ENCODE assay signal across 5 cellular contexts in genomic region chr10:74014574-74014973, GRCh38. TPM values are rescaled to one million over a fixed set of nuclear protein-coding genes. Genes with fewer than 3 reads are reported as not detected.
DNase-seq lines count a peak whose midpoint lies in the region; TF ChIP-seq lines count a peak whose summit lies in the region.
"Not testable (repeated sequence)": the region's sequence is repeated elsewhere in the genome, so short reads cannot be mapped to it uniquely, and the experiment has no call there.

No MANE protein-coding gene starts in this region.

- TF ChIP-seq EP300 in sigmoid colon (IDR thresholded peaks at IDR 0.05): not testable (repeated sequence)

- H3K4me1 Mint-ChIP-seq in chondrocyte (ENCODE audit: low read depth): peaks cover 78% of the 10 kb centered on the region
- peaks cover 75% of the 10 kb centered on the region for H3K4me1 Mint-ChIP-seq in osteocyte (ENCODE audit: unreplicated experiment)

- peaks cover 44 to 84% (median 72%) of the 10 kb centered on the region in 10 experiments for H3K4me1 ChIP-seq in BLaER1 treated with 17β-estradiol and CSF1 and Interleukin-3, amounts not matched to agents 10 nM and 100 nM
- H3K4me1 ChIP-seq in Karpas-422 (ENCODE audit: low read length): peaks cover 53% of the 10 kb centered on the region
- peaks cover 0 to 83% (median 70%) of the 10 kb centered on the region in 4 donors for H3K4me1 ChIP-seq in sigmoid colon

- H3K27me3 ChIP-seq in BLaER1 treated with 17β-estradiol and CSF1 and Interleukin-3, amounts not matched to agents 10 nM and 100 nM; Karpas-422 (ENCODE audit: low read length); sigmoid colon: not testable (repeated sequence)

- not testable (repeated sequence) for H3K9me3 Mint-ChIP-seq in chondrocyte (ENCODE audit: low read depth); osteocyte (ENCODE audit: unreplicated experiment)

- not testable (repeated sequence) for H3K9me3 ChIP-seq in BLaER1 treated with 17β-estradiol and CSF1 and Interleukin-3, amounts not matched to agents 10 nM and 100 nM (replicated peaks in 1 of 11); Karpas-422 (ENCODE audit: low read length); sigmoid colon

- H3K79me2 ChIP-seq in Karpas-422 (ENCODE audit: low read length): peaks cover 88% of the 10 kb centered on the region

- H3K27ac Mint-ChIP-seq in chondrocyte (ENCODE audit: unreplicated experiment) (peak overlapping the region; percentile 79), osteocyte (ENCODE audit: unreplicated experiment) (peak overlapping the region; percentile 64)

- not testable (repeated sequence) for H3K36me3 Mint-ChIP-seq in chondrocyte (ENCODE audit: low read depth)
- H3K36me3 Mint-ChIP-seq in osteocyte (ENCODE audit: unreplicated experiment): peaks cover 12% of the 10 kb centered on the region

- intact Hi-C loops in sigmoid colon (cut with DNase I): not testable (repeated sequence)

- WGBS in sigmoid colon, 2 donors: 95% methylated on average over 3 of the region's 3 CpGs

- not testable (repeated sequence) for H3K9me2 ChIP-seq in Karpas-422 (replicated peaks; ENCODE audit: insufficient read depth, low read length)

- peaks cover 0 to 48% (median 24%) of the 10 kb centered on the region in 11 experiments; a peak in 16 of 22 replicates for H3K36me3 ChIP-seq in BLaER1 treated with 17β-estradiol and CSF1 and Interleukin-3, amounts not matched to agents 10 nM and 100 nM
- not testable (repeated sequence) for H3K36me3 ChIP-seq in Karpas-422 (ENCODE audit: insufficient read depth, low read length); sigmoid colon

- peak overlapping the region in 10 of 11 experiments; percentile 6 to 98 (median 92); a peak in 16 of 22 replicates for H3K4me2 ChIP-seq in BLaER1 treated with 17β-estradiol and CSF1 and Interleukin-3, amounts not matched to agents 10 nM and 100 nM
- H3K4me2 ChIP-seq in Karpas-422 (ENCODE audit: low read depth, low read length, poor library complexity, severe bottlenecking): not testable (repeated sequence)

- 0 out of 22 replicates have a peak overlapping the region, but pooled peaks of 1 of the 11 experiments have one; percentile 11 for H3K9ac ChIP-seq in BLaER1 treated with 17β-estradiol and CSF1 and Interleukin-3, amounts not matched to agents 10 nM and 100 nM
- not testable (repeated sequence) for H3K9ac ChIP-seq in Karpas-422 (ENCODE audit: low read length)

- not testable (repeated sequence) for TF ChIP-seq CTCF in chondrocyte (IDR thresholded peaks at IDR 0.05); osteocyte (IDR thresholded peaks at IDR 0.05); sigmoid colon (IDR thresholded peaks at IDR 0.05)

- not testable (repeated sequence) for H3K27me3 Mint-ChIP-seq in chondrocyte (ENCODE audit: low read depth); osteocyte (ENCODE audit: unreplicated experiment)

- not testable (repeated sequence) for DNase-seq in Karpas-422; chondrocyte (ENCODE audit: low spot score); osteocyte (ENCODE audit: extremely low spot score, unreplicated experiment); sigmoid colon

- peaks cover 0 to 14% (median 0%) of the 10 kb centered on the region in 11 experiments; a peak in 2 of 22 replicates for H4K20me1 ChIP-seq in BLaER1 treated with 17β-estradiol and CSF1 and Interleukin-3, amounts not matched to agents 10 nM and 100 nM
- H4K20me1 ChIP-seq in Karpas-422 (ENCODE audit: insufficient read depth, low read depth, low read length): not testable (repeated sequence)

- H2AFZ ChIP-seq in Karpas-422 (ENCODE audit: low read length): not testable (repeated sequence)

- H3K4me3 Mint-ChIP-seq in chondrocyte (ENCODE audit: unreplicated experiment); osteocyte (ENCODE audit: unreplicated experiment): not testable (repeated sequence)

- peak overlapping the region in 6 of 11 experiments; percentile 38 to 91 (median 89); a peak in 10 of 22 replicates for H3K27ac ChIP-seq in BLaER1 treated with 17β-estradiol and CSF1 and Interleukin-3, amounts not matched to agents 10 nM and 100 nM
- H3K27ac ChIP-seq in Karpas-422 (ENCODE audit: low read length): peak overlapping the region; percentile 98
- peak overlapping the region in 3 of 4 donors; percentile 9 to 60 (median 43) for H3K27ac ChIP-seq in sigmoid colon

- not testable (repeated sequence) for H3K4me3 ChIP-seq in BLaER1 treated with 17β-estradiol and CSF1 and Interleukin-3, amounts not matched to agents 10 nM and 100 nM; Karpas-422 (ENCODE audit: low read length); sigmoid colon

- TF ChIP-seq POLR2A in sigmoid colon (IDR thresholded peaks at IDR 0.05): not testable (repeated sequence)

RNA-seq across cellular contexts. Expression of gene VCL, which starts 16.7 kb away (rescaled TPM):
- 37.6 and 50.5 TPM in 2 replicates for total RNA-seq in Karpas-422 (2014; rRNA removed; shearing (Covaris generic); ENCODE audit: low replicate concordance)
- 429 to 498 TPM (median 485 TPM) in 3 replicates for total RNA-seq in chondrocyte
- total RNA-seq in osteocyte: 338 and 340 TPM in 2 replicates
- 100 to 1,000 TPM; 179 to 451 (median 305) TPM for total RNA-seq in sigmoid colon
- 10 to 100 TPM in 1 of 3 donors, 1 to 10 TPM in 2; 6.2 to 47.4 (median 6.6) TPM for polyA plus RNA-seq in sigmoid colon

Comparison
In these comparisons a context has a peak if more than half of its experiments do, and no peak if none do; other contexts are left out.
1. H3K27ac ChIP-seq: peak in every context shown above with its lines; median percentile 98 in Karpas-422; 89 in BLaER1 treated with 17β-estradiol and CSF1 and Interleukin-3, amounts not matched to agents 10 nM and 100 nM; 43 in sigmoid colon.